Comparison of ENCODE assay signal across 24 cellular contexts in genomic region chr3:69809076-69809835, GRCh38.
"Had no signal": no experiment of that assay in that cellular context is flagged by ENCODE, and none has a peak within 500 bp of the region (broad histone marks: within the 10 kb centered on the region; RNA-seq: fewer than 3 reads in every experiment).

No MANE protein-coding gene starts in this region.

- H3K36me3 ChIP-seq: esophagus muscularis mucosa, gastrocnemius medialis, left lung, neural progenitor cell, right lobe of liver, thyroid gland had no signal

- H3K9ac ChIP-seq: neural progenitor cell, parathyroid adenoma had no signal

- FAIRE-seq: kidney had no signal

- H3K27me3 ChIP-seq: esophagus muscularis mucosa, gastrocnemius medialis, left lung, neural progenitor cell, right lobe of liver, thyroid gland had no signal

- H3K4me1 Mint-ChIP-seq: naive thymus-derived CD4-positive, alpha-beta T cell; stimulated activated naive CD8-positive, alpha-beta T cell treated with anti-CD3 and anti-CD28 coated beads, Interleukin-15, amount 100 ng/mL, for 72 hours had no signal

- H3K4me1 ChIP-seq: right lobe of liver had no signal

- H3K27ac ChIP-seq: epithelial cell of prostate, esophagus muscularis mucosa, gastrocnemius medialis, left lung, neural progenitor cell, parathyroid adenoma, right lobe of liver, thyroid gland had no signal

- ATAC-seq: gastrocnemius medialis; left lung; naive thymus-derived CD4-positive, alpha-beta T cell; right lobe of liver; stimulated activated naive CD8-positive, alpha-beta T cell treated with anti-CD3 and anti-CD28 coated beads, Interleukin-15, amount 100 ng/mL, for 72 hours had no signal

- H3K4me3 ChIP-seq: esophagus muscularis mucosa, gastrocnemius medialis, left lung, neural progenitor cell, right lobe of liver, smooth muscle cell, thyroid gland had no signal

- H3K9me3 ChIP-seq: esophagus muscularis mucosa, gastrocnemius medialis, left lung, right lobe of liver, thyroid gland had no signal

- H3K27ac Mint-ChIP-seq: naive thymus-derived CD4-positive, alpha-beta T cell; nephron; progenitor cell of endocrine pancreas had no signal

- H3K9me3 Mint-ChIP-seq: nephron, neural progenitor cell had no signal

- H3K4me3 Mint-ChIP-seq: naive thymus-derived CD4-positive, alpha-beta T cell; nephron; neural progenitor cell; stimulated activated naive CD8-positive, alpha-beta T cell treated with anti-CD3 and anti-CD28 coated beads, Interleukin-15, amount 100 ng/mL, for 72 hours had no signal

- H3K27me3 Mint-ChIP-seq: progenitor cell of endocrine pancreas; stimulated activated naive CD8-positive, alpha-beta T cell treated with anti-CD3 and anti-CD28 coated beads, Interleukin-15, amount 100 ng/mL, for 72 hours had no signal

- H3K36me3 Mint-ChIP-seq: naive thymus-derived CD4-positive, alpha-beta T cell; neural progenitor cell had no signal

- DNase-seq: cortex of kidney; gastrocnemius medialis; head of caudate nucleus; kidney; left lung; mesenchymal stem cell; midbrain; naive thymus-derived CD4-positive, alpha-beta T cell; right lobe of liver; stimulated activated CD4-positive, alpha-beta T cell treated with anti-CD3 and anti-CD28 coated beads, Interleukin-12 subunit alpha, Interleukin-12 subunit beta, amount 100 ng/mL, for 4 hours; stimulated activated CD4-positive, alpha-beta T cell treated with anti-CD3 and anti-CD28 coated beads, Interleukin-1b, Interleukin-23, amount 100 ng/mL, for 48 hours; stimulated activated CD4-positive, alpha-beta T cell treated with anti-CD3 and anti-CD28 coated beads, Interleukin-4, amount 100 ng/mL, for 1 hour; stimulated activated CD8-positive, alpha-beta memory T cell treated with anti-CD3 and anti-CD28 coated beads, Interleukin-4, amount 100 ng/mL, for 48 hours; stimulated activated naive CD4-positive, alpha-beta T cell; stimulated activated naive CD8-positive, alpha-beta T cell treated with anti-CD3 and anti-CD28 coated beads, Interleukin-15, amount 100 ng/mL, for 72 hours; thyroid gland; trophoblast cell had no signal

- H2AFZ ChIP-seq: neural progenitor cell, parathyroid adenoma had no signal

- H3K4me2 ChIP-seq: neural progenitor cell, smooth muscle cell had no signal
